29 cellular contexts compared by ENCODE assay signal in the genomic region with DNA sequence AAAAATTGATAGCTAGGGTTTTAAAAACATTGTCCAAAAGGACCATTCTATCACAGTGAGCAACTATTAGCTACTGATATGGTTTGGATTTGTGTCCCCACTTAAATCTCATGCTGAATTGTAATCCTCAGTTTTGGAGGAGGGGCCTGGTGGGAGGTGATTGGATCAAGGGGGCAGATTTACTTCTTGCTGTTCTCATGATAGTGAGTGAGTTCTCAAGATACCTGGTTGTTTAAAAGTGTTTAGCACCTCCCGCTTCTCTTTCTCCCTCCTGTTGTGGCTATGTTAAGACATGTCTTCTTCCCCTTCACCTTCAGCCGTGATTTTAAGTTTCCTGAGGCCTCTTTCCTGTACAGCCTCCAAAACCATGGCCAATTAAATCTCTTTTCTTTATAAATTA.
"Had no signal": no experiment of that assay in that cellular context is flagged by ENCODE, and none has a peak within 500 bp of the region (broad histone marks: within the 10 kb centered on the region; RNA-seq: fewer than 3 reads in every experiment).

No MANE protein-coding gene starts in this region.

- FAIRE-seq: urothelium cell line had no signal

- H3K36me3 Mint-ChIP-seq: stimulated activated effector memory CD8-positive, alpha-beta T cell treated with anti-CD3 and anti-CD28 coated beads, Interleukin-12 subunit alpha, Interleukin-12 subunit beta, amount 100 ng/mL, for 72 hours; stimulated activated memory B cell treated with anti-CD40 and anti-IgM and Interleukin-4, amounts not matched to agents 10 μg/mL and 1 μg/mL and 100 μg/mL, for 72 hours; stimulated activated naive B cell treated with anti-CD40 and anti-IgM and Interleukin-4, amounts not matched to agents 10 μg/mL and 1 μg/mL and 100 μg/mL, for 72 hours; type B pancreatic cell had no signal

- H3K9me3 ChIP-seq: stomach, suprapubic skin, testis, thoracic aorta, thyroid gland, tibial artery, tibial nerve, transverse colon, upper lobe of left lung, upper lobe of right lung, uterus, vagina had no signal

- DNase-seq: stimulated activated CD4-positive, alpha-beta T cell treated with anti-CD3 and anti-CD28 coated beads, Interleukin-2, amount 100 ng/mL, for 48 hours; stimulated activated CD4-positive, alpha-beta T cell treated with anti-CD3 and anti-CD28 coated beads, Interleukin-4, amount 100 ng/mL, for 1 hour; stimulated activated CD4-positive, alpha-beta T cell treated with anti-CD3 and anti-CD28 coated beads, Interleukin-4, amount 100 ng/mL, for 24 hours; stimulated activated CD4-positive, alpha-beta T cell treated with anti-CD3 and anti-CD28 coated beads, Interleukin-4, amount 100 ng/mL, for 4 hours; stimulated activated CD8-positive, alpha-beta memory T cell treated with anti-CD3 and anti-CD28 coated beads, Interleukin-4, amount 100 ng/mL, for 48 hours; stimulated activated naive B cell treated with anti-CD40 and anti-IgM and Interleukin-4, amounts not matched to agents 10 μg/mL and 1 μg/mL and 100 μg/mL, for 72 hours; stimulated activated naive CD4-positive, alpha-beta T cell; stimulated activated naive CD4-positive, alpha-beta T cell treated with Interleukin-2 at 50 U/mL for 16 hours; stimulated activated naive CD8-positive, alpha-beta T cell treated with anti-CD3 and anti-CD28 coated beads, Interleukin-15, amount 100 ng/mL, for 72 hours; stimulated activated naive CD8-positive, alpha-beta T cell treated with anti-CD3 and anti-CD28 coated beads, Interleukin-15, Interleukin-2, amounts not matched to agents 100 U/mL and 50 U/mL, for 24 hours; stomach; substantia nigra; testis; thyroid gland; tibial artery; transverse colon; trophoblast cell; upper lobe of left lung; upper lobe of right lung; uterus had no signal

- H3K27me3 Mint-ChIP-seq: stimulated activated memory B cell treated with anti-CD40 and anti-IgM and Interleukin-4, amounts not matched to agents 10 μg/mL and 1 μg/mL and 100 μg/mL, for 72 hours; stimulated activated naive B cell treated with anti-CD40 and anti-IgM and Interleukin-4, amounts not matched to agents 10 μg/mL and 1 μg/mL and 100 μg/mL, for 72 hours; stimulated activated naive CD8-positive, alpha-beta T cell treated with anti-CD3 and anti-CD28 coated beads, Interleukin-15, amount 100 ng/mL, for 72 hours; stimulated activated naive CD8-positive, alpha-beta T cell treated with anti-CD3 and anti-CD28 coated beads, Interleukin-15, Interleukin-2, amounts not matched to agents 100 ng/mL and 50 ng/mL, for 24 hours; type B pancreatic cell had no signal

- H3K4me1 ChIP-seq: stomach, suprapubic skin, testis, thyroid gland, tibial artery, tibial nerve, transverse colon, upper lobe of left lung, upper lobe of right lung, uterus, vagina had no signal

- H3K4me1 Mint-ChIP-seq: stimulated activated effector memory CD8-positive, alpha-beta T cell treated with anti-CD3 and anti-CD28 coated beads, Interleukin-12 subunit alpha, Interleukin-12 subunit beta, amount 100 ng/mL, for 72 hours; stimulated activated memory B cell treated with anti-CD40 and anti-IgM and Interleukin-4, amounts not matched to agents 10 μg/mL and 1 μg/mL and 100 μg/mL, for 72 hours; stimulated activated naive B cell treated with anti-CD40 and anti-IgM and Interleukin-4, amounts not matched to agents 10 μg/mL and 1 μg/mL and 100 μg/mL, for 72 hours; stimulated activated naive CD8-positive, alpha-beta T cell treated with anti-CD3 and anti-CD28 coated beads, Interleukin-15, amount 100 ng/mL, for 72 hours had no signal

- H3K4me3 ChIP-seq: stomach, suprapubic skin, testis, thoracic aorta, thyroid gland, tibial artery, tibial nerve, transverse colon, upper lobe of left lung, upper lobe of right lung, uterus, vagina had no signal

- H3K27me3 ChIP-seq: stomach, suprapubic skin, testis, thyroid gland, tibial artery, tibial nerve, transverse colon, upper lobe of left lung, upper lobe of right lung, uterus, vagina had no signal

- H3K27ac Mint-ChIP-seq: stimulated activated effector memory CD8-positive, alpha-beta T cell treated with anti-CD3 and anti-CD28 coated beads, Interleukin-12 subunit alpha, Interleukin-12 subunit beta, amount 100 ng/mL, for 72 hours; stimulated activated memory B cell treated with anti-CD40 and anti-IgM and Interleukin-4, amounts not matched to agents 10 μg/mL and 1 μg/mL and 100 μg/mL, for 72 hours; stimulated activated naive B cell treated with anti-CD40 and anti-IgM and Interleukin-4, amounts not matched to agents 10 μg/mL and 1 μg/mL and 100 μg/mL, for 72 hours; stimulated activated naive CD8-positive, alpha-beta T cell treated with anti-CD3 and anti-CD28 coated beads, Interleukin-15, amount 100 ng/mL, for 72 hours; stimulated activated naive CD8-positive, alpha-beta T cell treated with anti-CD3 and anti-CD28 coated beads, Interleukin-15, Interleukin-2, amounts not matched to agents 100 ng/mL and 50 ng/mL, for 24 hours; type B pancreatic cell had no signal

- H3K36me3 ChIP-seq: stomach, suprapubic skin, thoracic aorta, thyroid gland, tibial artery, tibial nerve, transverse colon, upper lobe of left lung, upper lobe of right lung, uterus, vagina had no signal

- H3K9me3 Mint-ChIP-seq: stimulated activated memory B cell treated with anti-CD40 and anti-IgM and Interleukin-4, amounts not matched to agents 10 μg/mL and 1 μg/mL and 100 μg/mL, for 72 hours; stimulated activated naive B cell treated with anti-CD40 and anti-IgM and Interleukin-4, amounts not matched to agents 10 μg/mL and 1 μg/mL and 100 μg/mL, for 72 hours; type B pancreatic cell had no signal

- ATAC-seq: stimulated activated effector memory CD8-positive, alpha-beta T cell treated with anti-CD3 and anti-CD28 coated beads, Interleukin-12 subunit alpha, Interleukin-12 subunit beta, amount 100 ng/mL, for 72 hours; stimulated activated memory B cell treated with anti-CD40 and anti-IgM and Interleukin-4, amounts not matched to agents 10 μg/mL and 1 μg/mL and 100 μg/mL, for 72 hours; stimulated activated naive B cell treated with anti-CD40 and anti-IgM and Interleukin-4, amounts not matched to agents 10 μg/mL and 1 μg/mL and 100 μg/mL, for 72 hours; stimulated activated naive CD8-positive, alpha-beta T cell treated with anti-CD3 and anti-CD28 coated beads, Interleukin-15, amount 100 ng/mL, for 72 hours; stimulated activated naive CD8-positive, alpha-beta T cell treated with anti-CD3 and anti-CD28 coated beads, Interleukin-15, Interleukin-2, amounts not matched to agents 100 U/mL and 50 U/mL, for 24 hours; upper lobe of right lung had no signal

- H3K4me3 Mint-ChIP-seq: stimulated activated effector memory CD8-positive, alpha-beta T cell treated with anti-CD3 and anti-CD28 coated beads, Interleukin-12 subunit alpha, Interleukin-12 subunit beta, amount 100 ng/mL, for 72 hours; stimulated activated memory B cell treated with anti-CD40 and anti-IgM and Interleukin-4, amounts not matched to agents 10 μg/mL and 1 μg/mL and 100 μg/mL, for 72 hours; stimulated activated naive B cell treated with anti-CD40 and anti-IgM and Interleukin-4, amounts not matched to agents 10 μg/mL and 1 μg/mL and 100 μg/mL, for 72 hours; stimulated activated naive CD8-positive, alpha-beta T cell treated with anti-CD3 and anti-CD28 coated beads, Interleukin-15, amount 100 ng/mL, for 72 hours; stimulated activated naive CD8-positive, alpha-beta T cell treated with anti-CD3 and anti-CD28 coated beads, Interleukin-15, Interleukin-2, amounts not matched to agents 100 ng/mL and 50 ng/mL, for 24 hours; type B pancreatic cell had no signal

- H3K27ac ChIP-seq: stomach, suprapubic skin, testis, thoracic aorta, thyroid gland, tibial artery, tibial nerve, transverse colon, upper lobe of left lung, upper lobe of right lung, uterus, vagina had no signal
